In genomic region chr16:66925322-66925840, GRCh38 we compare ENCODE assay signal across 8 cellular contexts. TPM values are rescaled to one million over a fixed set of nuclear protein-coding genes. Genes with fewer than 3 reads are reported as not detected.
DNase-seq lines count a peak whose midpoint lies in the region; ATAC-seq, FAIRE-seq and TF ChIP-seq lines count a peak whose summit lies in the region.

Gene RRAD (minus strand): TSS chr16:66925535. CDS start chr16:66925179, 356 bp downstream.

- dilution Hi-C loops in endothelial cell of umbilical vein (cut with MboI; ENCODE audit: extremely low pct_ligation_motif_present, low sequenced_read_pairs), result no loop called here

- CTCF ChIA-PET in endothelial cell of umbilical vein (lab: Charles Lee), result interaction anchor here (0.8 to 5.2 kb wide), 7 partner anchors 9 to 317 kb away, joined by 3 to 72 read pairs (median 6); partner anchors contain the start of gene CIAO2B

- TF ChIP-seq POLR2A in endothelial cell of umbilical vein (IDR thresholded peaks at IDR 0.05; ENCODE audit: low read depth, low read length), result no peak

- no peak for FAIRE-seq in endothelial cell of umbilical vein (lab: Jason Lieb, UNC)

- peak within 1 kb of the TSS; percentile 54 for H3K9ac ChIP-seq in NT2/D1 (ENCODE audit: insufficient read length, low read depth)
- H3K9ac ChIP-seq in endothelial cell of umbilical vein (replicated peaks; ENCODE audit: extremely low read depth, insufficient read depth, low read length), result no peak within 1 kb of the TSS

- no peak for TF ChIP-seq CTCF in endothelial cell of umbilical vein (IDR thresholded peaks at IDR 0.05; ENCODE audit: extremely low read depth in 1 of 2, insufficient read depth in 1 of 2, low read depth in 1 of 2, low read length in 2 of 2)

- no peaks in the 10 kb centered on the region for H3K9me3 Mint-ChIP-seq in naive B cell

- no peaks in the 10 kb centered on the region for H4K20me1 ChIP-seq in endothelial cell of umbilical vein (replicated peaks; ENCODE audit: control insufficient read depth, extremely low read depth, insufficient read depth, low read length)

- ATAC-seq in naive B cell (ENCODE audit: low read depth in 2 of 2) (peak; percentile 22 to 24), GM18861 (IDR thresholded peaks at IDR 0.05; ENCODE audit: unreplicated experiment) (no peak), HG03378 (IDR thresholded peaks at IDR 0.05; ENCODE audit: unreplicated experiment) (no peak), HG03460 (IDR thresholded peaks at IDR 0.05; ENCODE audit: unreplicated experiment) (no peak)

- H3K4me3 ChIP-seq in NT2/D1 (ENCODE audit: insufficient read length, low read depth) (peak within 1 kb of the TSS; percentile 53), endothelial cell of umbilical vein (replicated peaks in 1 of 3; ENCODE audit: insufficient read depth in 1 of 3, low read depth in 1 of 3, low read length in 3 of 3) (peak within 1 kb of the TSS in 2 of 3 experiments; percentile 14 to 20)

- H3K4me1 Mint-ChIP-seq in naive B cell, result peaks cover 7 to 14% (median 8%) of the 10 kb centered on the region in 3 donors

- H3K27me3 Mint-ChIP-seq in naive B cell, result peaks cover 22 to 42% (median 36%) of the 10 kb centered on the region in 3 donors

- H3K79me2 ChIP-seq in endothelial cell of umbilical vein (ENCODE audit: control insufficient read depth, insufficient read depth, low read length), result no peaks in the 10 kb centered on the region

- no peaks in the 10 kb centered on the region for H3K9me1 ChIP-seq in endothelial cell of umbilical vein (replicated peaks; ENCODE audit: control insufficient read depth, extremely low read depth, insufficient read depth, low read length)

- POLR2A ChIA-PET in endothelial cell of umbilical vein (lab: Charles Lee), result no interaction called here

- H3K4me1 ChIP-seq in NT2/D1 (ENCODE audit: insufficient read depth, insufficient read length) (peaks cover 27% of the 10 kb centered on the region), endothelial cell of umbilical vein (ENCODE audit: control insufficient read depth, extremely low read depth, insufficient read depth, low read length) (peaks cover 3% of the 10 kb centered on the region)

- no peaks in the 10 kb centered on the region for H3K9me3 ChIP-seq in NT2/D1 (ENCODE audit: insufficient read depth, low read length)
- no peaks in the 10 kb centered on the region for H3K9me3 ChIP-seq in endothelial cell of umbilical vein (replicated peaks; ENCODE audit: control insufficient read depth, insufficient read depth, low read length)

- no peaks in the 10 kb centered on the region for H3K36me3 Mint-ChIP-seq in naive B cell

- H3K27me3 ChIP-seq in NT2/D1 (ENCODE audit: insufficient read depth, insufficient read length), result peaks cover 46% of the 10 kb centered on the region
- H3K27me3 ChIP-seq in endothelial cell of umbilical vein (ENCODE audit: control insufficient read depth in 2 of 2, insufficient read depth in 2 of 2, low read length in 2 of 2), result peaks cover 25 to 41% of the 10 kb centered on the region in 2 experiments

- H3K4me3 Mint-ChIP-seq in naive B cell, result peak within 1 kb of the TSS; percentile 45 to 92 (median 80)

- H3K27ac Mint-ChIP-seq in naive B cell, result no peak within 1 kb of the TSS

- in situ Hi-C loops in G401 (cut with HindIII; ENCODE audit: low sequenced_read_pairs), result no loop called here

- peak within 1 kb of the TSS; percentile 51 for H2AFZ ChIP-seq in endothelial cell of umbilical vein (ENCODE audit: low read depth, low read length)

- H3K36me3 ChIP-seq in NT2/D1 (ENCODE audit: insufficient read depth, insufficient read length, low read length), result peaks cover 16% of the 10 kb centered on the region
- no peaks in the 10 kb centered on the region for H3K36me3 ChIP-seq in endothelial cell of umbilical vein (ENCODE audit: control insufficient read depth in 2 of 2, extremely low read depth in 1 of 2, insufficient read depth in 2 of 2, low read length in 2 of 2)

- H3K27ac ChIP-seq in endothelial cell of umbilical vein (ENCODE audit: insufficient read depth, low read depth, low read length), result no peak within 1 kb of the TSS

- intact Hi-C loops in endothelial cell of umbilical vein (cut with micrococcal nuclease), result no loop called here

- DNase-seq in G401 (ENCODE audit: low spot score) (peak; percentile 28), NT2/D1 (ENCODE audit: low read depth, low spot score) (no peak), endothelial cell of umbilical vein (ENCODE audit: low read depth, low spot score) (peak; percentile 11), naive B cell (no peak), cerebellar nuclear complex (lab: John Stamatoyannopoulos, UW) (no peak)

- no TSS peak for BruUV-seq in endothelial cell of umbilical vein (replicated peaks; lab: Mats Ljungman, UMichigan)

- H3K4me2 ChIP-seq in endothelial cell of umbilical vein (ENCODE audit: insufficient read depth, low read length), result no peak within 1 kb of the TSS

TF ChIP-seq in endothelial cell of umbilical vein, 7 proteins besides CTCF, POLR2A, EP300 and RAD21:
- TF ChIP-seq JUN (IDR thresholded peaks at IDR 0.05; ENCODE audit: borderline replicate concordance, insufficient read depth, insufficient read length, low read depth) (no peak), EZH2 (IDR thresholded peaks at IDR 0.05; ENCODE audit: borderline replicate concordance, low read depth, low read length, severe bottlenecking) (peak; percentile 97)

RNA-seq across cellular contexts. Expression of gene RRAD, which starts in this region (rescaled TPM):
- total RNA-seq in G401 (2014; rRNA removed; shearing (Covaris generic)), result 0.25 TPM in 1 of 2 replicates, not detected in the other
- total RNA-seq in endothelial cell of umbilical vein, result 0.22 and 0.46 TPM in 2 replicates
- 0.48 and 0.60 TPM in 2 replicates for polyA plus RNA-seq in endothelial cell of umbilical vein
- 0.17 and 0.25 TPM in 2 replicates for polyA plus RNA-seq in endothelial cell of umbilical vein (2011; cell fraction: cytosol; rRNA removed)
- polyA plus RNA-seq in endothelial cell of umbilical vein (2011; cell fraction: nucleus; rRNA removed), result 0.75 and 0.88 TPM in 2 replicates
- polyA plus RNA-seq in endothelial cell of umbilical vein (2012), result 0.27 and 0.38 TPM in 2 replicates
- polyA minus RNA-seq in endothelial cell of umbilical vein, result 0.17 and 0.40 TPM in 2 replicates
- polyA minus RNA-seq in endothelial cell of umbilical vein (2011; cell fraction: cytosol; rRNA and poly(A)+ RNA removed), result not detected
- polyA minus RNA-seq in endothelial cell of umbilical vein (2011; cell fraction: nucleus; rRNA and poly(A)+ RNA removed), result not detected in 2 replicates
- under 1 TPM in 1 of 6 donors, not detected in 5; 0.43 TPM for polyA plus RNA-seq in naive B cell (ENCODE audit: low read depth in 6 of 6)

Comparison
In these comparisons a context has a peak if more than half of its experiments do, and no peak if none do; other contexts are left out.
1. Peak in DNase-seq in G401; RNA of the gene not detected or under 1 TPM.
2. Peak in DNase-seq and H3K4me3 ChIP-seq in endothelial cell of umbilical vein; RNA of the gene not detected or under 1 TPM.
3. Peak in ATAC-seq in naive B cell; RNA of the gene not detected or under 1 TPM.